In the genomic region with DNA sequence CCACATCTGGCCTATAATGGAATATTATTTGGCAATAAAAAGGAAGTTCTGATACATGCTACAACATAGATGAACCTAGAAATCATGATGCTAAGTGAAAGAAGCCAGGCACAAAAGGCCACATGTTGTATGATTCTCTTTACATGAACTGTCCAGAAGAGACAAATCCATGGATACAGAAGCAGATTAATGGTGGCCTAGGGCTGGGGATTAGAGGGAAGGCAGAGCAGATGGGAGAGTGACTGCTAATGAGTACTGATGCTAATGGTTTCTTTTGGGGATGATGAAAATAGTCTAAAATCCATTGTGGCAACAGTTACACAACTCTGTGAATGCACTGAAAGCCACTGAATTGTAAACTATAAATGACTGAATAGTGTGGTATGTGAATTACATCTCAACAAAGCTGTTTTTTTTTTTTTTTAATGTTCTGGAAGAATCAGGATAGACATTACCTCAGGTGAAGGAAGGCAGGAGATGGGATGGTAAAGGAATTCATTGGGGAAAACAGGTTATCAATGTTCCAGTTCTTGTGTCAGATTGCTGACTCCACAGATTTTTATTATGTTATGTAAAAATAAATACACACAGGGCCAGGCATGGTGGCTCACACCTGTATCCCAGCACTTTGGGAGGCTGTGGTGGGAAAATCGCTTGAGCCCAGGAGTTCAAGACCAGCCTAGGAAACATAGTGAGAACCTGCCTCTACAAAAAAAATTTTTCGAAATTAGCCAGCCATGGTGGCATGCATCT, we compare ENCODE assay signal across 28 cellular contexts. TPM values are rescaled to one million over a fixed set of nuclear protein-coding genes. Genes with fewer than 3 reads are reported as not detected.
DNase-seq lines count a peak whose midpoint lies in the region; ATAC-seq, FAIRE-seq and TF ChIP-seq lines count a peak whose summit lies in the region.
"Had no signal": no experiment of that assay in that cellular context is flagged by ENCODE, and none has a peak within 500 bp of the region (broad histone marks: within the 10 kb centered on the region; RNA-seq: fewer than 3 reads in every experiment).

No MANE protein-coding gene starts in this region.

- no peak for TF ChIP-seq POLR2A in A549 (IDR thresholded peaks at IDR 0.05; ENCODE audit: low read length)

- DNase-seq in A549 (ENCODE audit: low read depth in 1 of 2, low spot score in 1 of 2) (no peak), EH (ENCODE audit: low read depth) (peak; percentile 76), T-helper 17 cell (no peak), fibroblast of villous mesenchyme (ENCODE audit: low read depth) (peak; percentile 76), DMS 273 (lab: John Stamatoyannopoulos, UW; ENCODE audit: unreplicated experiment) (no peak), globus pallidus (ENCODE audit: low spot score) (no peak)
- DNase-seq in naive thymus-derived CD4-positive, alpha-beta T cell: no peak
- DNase-seq: activated CD4-positive, alpha-beta T cell treated with anti-CD3 and anti-CD28 coated beads for 1 hour; activated CD8-positive, alpha-beta T cell treated with anti-CD3 and anti-CD28 coated beads, Interleukin-2, amount 10 ng/mL, durations not matched to agents 7 days and 5 days; activated effector memory CD4-positive, alpha-beta T cell treated with Interleukin-2 at 50 U/mL for 16 hours; activated naive CD8-positive, alpha-beta T cell treated with anti-CD3 and anti-CD28 coated beads for 36 hours; activated T-cell treated with anti-CD3 and anti-CD28 coated beads for 4 hours; effector CD4-positive, alpha-beta T cell; erythroblast; kidney glomerular epithelial cell; NCI-H510A treated with DMSO at 0.1 percent for 48 hours; SJCRH30 had no signal

- CTCF ChIA-PET in A549 (lab: Yijun Ruan, JAX): interaction anchor here (0.8 kb wide), 2 partner anchors 14 to 38 kb away, joined by 3 to 4 read pairs; no protein-coding TSS in a partner anchor
- CTCF ChIA-PET in naive thymus-derived CD4-positive, alpha-beta T cell (lab: Charles Lee): no interaction called here

- FAIRE-seq in A549 (lab: Jason Lieb, UNC): peak; percentile 93
- FAIRE-seq: A204.1, RCC 7860, TTC549 had no signal

- ATAC-seq in A549 (no peak), T-helper 17 cell (no peak), HG02642 (IDR thresholded peaks at IDR 0.05; ENCODE audit: poor library complexity, unreplicated experiment) (no peak)
- no peak for ATAC-seq in naive thymus-derived CD4-positive, alpha-beta T cell
- ATAC-seq: activated CD8-positive, alpha-beta T cell treated with anti-CD3 and anti-CD28 coated beads, Interleukin-2, amount 10 ng/mL, durations not matched to agents 7 days and 5 days had no signal

- H3K9me3 ChIP-seq in A549 (no peaks in the 10 kb centered on the region), T-helper 17 cell (ENCODE audit: control insufficient read depth, low read length, poor library complexity, severe bottlenecking) (no peaks in the 10 kb centered on the region)
- H3K9me3 ChIP-seq in naive thymus-derived CD4-positive, alpha-beta T cell (ENCODE audit: control insufficient read depth in 2 of 3, low read length in 3 of 3): no peaks in the 10 kb centered on the region
- H3K9me3 ChIP-seq: SJCRH30 had no signal

- no peak overlapping the region for H3K27ac ChIP-seq in A549
- no peak overlapping the region for H3K27ac ChIP-seq in naive thymus-derived CD4-positive, alpha-beta T cell (ENCODE audit: low read depth, low read length)
- H3K27ac ChIP-seq: KMS-11, SJCRH30 had no signal

- POLR2A ChIA-PET in A549 (lab: Yijun Ruan, JAX): no interaction called here
- POLR2A ChIA-PET in naive thymus-derived CD4-positive, alpha-beta T cell (lab: Charles Lee): no interaction called here

- H3K36me3 ChIP-seq in naive thymus-derived CD4-positive, alpha-beta T cell (ENCODE audit: control insufficient read depth in 2 of 3, insufficient read depth in 3 of 3, low read length in 3 of 3): no peaks in the 10 kb centered on the region
- H3K36me3 ChIP-seq: SJCRH30 had no signal

- H3K4me2 ChIP-seq in A549: no peak overlapping the region
- H3K4me2 ChIP-seq: KMS-11 had no signal

- TF ChIP-seq RAD21 in A549 (conservative IDR thresholded peaks at IDR 0.05 in 1 of 2, IDR thresholded peaks at IDR 0.05 in 1 of 2): no peak

- no peaks in the 10 kb centered on the region for H3K27me3 ChIP-seq in naive thymus-derived CD4-positive, alpha-beta T cell (ENCODE audit: control insufficient read depth in 2 of 2, insufficient read depth in 2 of 2, low read length in 2 of 2)
- H3K27me3 ChIP-seq: SJCRH30 had no signal

- H3K27ac Mint-ChIP-seq in T-helper 17 cell: peak overlapping the region; percentile 67
- no peak overlapping the region for H3K27ac Mint-ChIP-seq in naive thymus-derived CD4-positive, alpha-beta T cell
- H3K27ac Mint-ChIP-seq: activated CD8-positive, alpha-beta T cell treated with anti-CD3 and anti-CD28 coated beads, Interleukin-2, amount 10 ng/mL, durations not matched to agents 7 days and 5 days; activated naive CD8-positive, alpha-beta T cell treated with anti-CD3 and anti-CD28 coated beads for 36 hours; CD14-positive monocyte; type B pancreatic cell had no signal

- no peak overlapping the region for H3K4me3 ChIP-seq in A549
- H3K4me3 ChIP-seq in fibroblast of villous mesenchyme (ENCODE audit: low read depth, low read length): no peak overlapping the region
- H3K4me3 ChIP-seq in naive thymus-derived CD4-positive, alpha-beta T cell (ENCODE audit: low read length): no peak overlapping the region
- H3K4me3 ChIP-seq: lung, SJCRH30 had no signal

- H3K27me3 Mint-ChIP-seq in T-helper 17 cell: peaks cover 4% of the 10 kb centered on the region
- H3K27me3 Mint-ChIP-seq in naive thymus-derived CD4-positive, alpha-beta T cell: peaks cover 0 to 5% (median 0%) of the 10 kb centered on the region in 5 donors
- H3K27me3 Mint-ChIP-seq: activated naive CD8-positive, alpha-beta T cell treated with anti-CD3 and anti-CD28 coated beads for 36 hours; type B pancreatic cell had no signal

- peaks cover 4% of the 10 kb centered on the region for H3K36me3 Mint-ChIP-seq in T-helper 17 cell (ENCODE audit: low read depth)
- no peaks in the 10 kb centered on the region for H3K36me3 Mint-ChIP-seq in naive thymus-derived CD4-positive, alpha-beta T cell
- H3K36me3 Mint-ChIP-seq: CD14-positive monocyte had no signal

- TF ChIP-seq EP300 in A549 (IDR thresholded peaks at IDR 0.05): no peak

- 81% methylated on average over 2 of the region's 2 CpGs for WGBS in A549 (ENCODE audit: missing lambda C conversion rate)

- H3K4me1 Mint-ChIP-seq in T-helper 17 cell: no peaks in the 10 kb centered on the region
- peaks cover 0 to 4% (median 3%) of the 10 kb centered on the region in 7 donors for H3K4me1 Mint-ChIP-seq in naive thymus-derived CD4-positive, alpha-beta T cell
- H3K4me1 Mint-ChIP-seq: activated naive CD8-positive, alpha-beta T cell treated with anti-CD3 and anti-CD28 coated beads for 36 hours had no signal

- intact Hi-C loops in naive thymus-derived CD4-positive, alpha-beta T cell (cut with micrococcal nuclease): no loop called here

- no peak for TF ChIP-seq CTCF in A549 (IDR thresholded peaks at IDR 0.05)
- TF ChIP-seq CTCF in fibroblast of villous mesenchyme (IDR thresholded peaks at IDR 0.05; ENCODE audit: insufficient read depth, low read depth, low read length): no peak

- H3K4me3 Mint-ChIP-seq in T-helper 17 cell: no peak overlapping the region
- H3K4me3 Mint-ChIP-seq in naive thymus-derived CD4-positive, alpha-beta T cell: no peak overlapping the region
- H3K4me3 Mint-ChIP-seq: activated CD8-positive, alpha-beta T cell treated with anti-CD3 and anti-CD28 coated beads, Interleukin-2, amount 10 ng/mL, durations not matched to agents 7 days and 5 days; activated naive CD8-positive, alpha-beta T cell treated with anti-CD3 and anti-CD28 coated beads for 36 hours; CD14-positive monocyte; type B pancreatic cell had no signal

- peaks cover 6% of the 10 kb centered on the region for H3K4me1 ChIP-seq in A549
- H3K4me1 ChIP-seq in naive thymus-derived CD4-positive, alpha-beta T cell (ENCODE audit: control insufficient read depth in 2 of 2, insufficient read depth in 2 of 2, low read length in 2 of 2): no peaks in the 10 kb centered on the region
- H3K4me1 ChIP-seq: SJCRH30 had no signal

- H3K9me3 Mint-ChIP-seq in naive thymus-derived CD4-positive, alpha-beta T cell: no peaks in the 10 kb centered on the region
- H3K9me3 Mint-ChIP-seq: activated naive CD8-positive, alpha-beta T cell treated with anti-CD3 and anti-CD28 coated beads for 36 hours; CD14-positive monocyte; type B pancreatic cell had no signal

RNA-seq across cellular contexts. Expression of gene SOX12, which starts 8.9 kb away (rescaled TPM):
- polyA plus RNA-seq in A549 (2011; rRNA removed): 7.0 and 7.5 TPM in 2 replicates
- polyA plus RNA-seq in A549 (2012; cell fraction: cytosol; rRNA removed): 16.0 and 19.5 TPM in 2 replicates
- polyA plus RNA-seq in A549 (2012; cell fraction: nucleus; rRNA removed): 39.6 and 40.2 TPM in 2 replicates
- 24.6 to 32.8 TPM (median 29.2 TPM) in 3 replicates for polyA plus RNA-seq in A549 (2017; fragmentation: RNase III; extraction: RNeasy Plus Mini Kit Qiagen cat#74134 plus additional on column Dnase treatment)
- 6.1 and 6.6 TPM in 2 replicates for polyA minus RNA-seq in A549 (2011; rRNA and poly(A)+ RNA removed)
- total RNA-seq in T-helper 17 cell: 1 to 10 TPM; 5.2 to 8.3 TPM
- 6.0 and 6.8 TPM in 2 replicates for total RNA-seq in fibroblast of villous mesenchyme
- total RNA-seq in naive thymus-derived CD4-positive, alpha-beta T cell: 10 to 100 TPM in 3 of 5 experiments, 1 to 10 TPM in 2; 4.6 to 15.1 (median 12.3) TPM
- 1 to 10 TPM in 1 of 2 donors, under 1 TPM in 1; 0.89 to 1.3 TPM for polyA plus RNA-seq in naive thymus-derived CD4-positive, alpha-beta T cell

RNA-seq across cellular contexts. Expression of gene ZCCHC3, which starts 19.1 kb away (rescaled TPM):
- 17.4 and 19.8 TPM in 2 replicates for polyA plus RNA-seq in A549 (2011; rRNA removed)
- 15.1 and 18.7 TPM in 2 replicates for polyA plus RNA-seq in A549 (2012; cell fraction: cytosol; rRNA removed)
- 14.0 and 15.4 TPM in 2 replicates for polyA plus RNA-seq in A549 (2012; cell fraction: nucleus; rRNA removed)
- polyA plus RNA-seq in A549 (2017; fragmentation: RNase III; extraction: RNeasy Plus Mini Kit Qiagen cat#74134 plus additional on column Dnase treatment): 16.3 to 17.7 TPM (median 17.3 TPM) in 3 replicates
- 15.2 and 16.3 TPM in 2 replicates for polyA minus RNA-seq in A549 (2011; rRNA and poly(A)+ RNA removed)
- total RNA-seq in T-helper 17 cell: 10 to 100 TPM; 15.6 to 18.9 TPM
- 10.6 and 11.2 TPM in 2 replicates for total RNA-seq in fibroblast of villous mesenchyme
- 10 to 100 TPM; 14.6 to 31.9 (median 27.1) TPM for total RNA-seq in naive thymus-derived CD4-positive, alpha-beta T cell
- 10 to 100 TPM in 1 of 2 donors, 1 to 10 TPM in 1; 5.6 to 15.3 TPM for polyA plus RNA-seq in naive thymus-derived CD4-positive, alpha-beta T cell

RNA-seq across cellular contexts. Expression of gene C20orf96, which starts 25.9 kb away (rescaled TPM):
- polyA plus RNA-seq in A549 (2011; rRNA removed): 23.2 and 23.9 TPM in 2 replicates
- 15.2 and 16.1 TPM in 2 replicates for polyA plus RNA-seq in A549 (2012; cell fraction: cytosol; rRNA removed)
- polyA plus RNA-seq in A549 (2012; cell fraction: nucleus; rRNA removed): 19.9 and 20.0 TPM in 2 replicates
- 16.5 to 20.9 TPM (median 20.5 TPM) in 3 replicates for polyA plus RNA-seq in A549 (2017; fragmentation: RNase III; extraction: RNeasy Plus Mini Kit Qiagen cat#74134 plus additional on column Dnase treatment)
- polyA minus RNA-seq in A549 (2011; rRNA and poly(A)+ RNA removed): 13.3 and 14.9 TPM in 2 replicates
- 1 to 10 TPM; 2.4 to 2.7 TPM for total RNA-seq in T-helper 17 cell
- total RNA-seq in fibroblast of villous mesenchyme: 1.3 and 1.9 TPM in 2 replicates
- total RNA-seq in naive thymus-derived CD4-positive, alpha-beta T cell: 1 to 10 TPM; 3.4 to 5.7 (median 4.8) TPM
- polyA plus RNA-seq in naive thymus-derived CD4-positive, alpha-beta T cell: 1 to 10 TPM in 1 of 2 donors, under 1 TPM in 1; 0.86 to 1.1 TPM

RNA-seq across cellular contexts. Expression of gene NRSN2, which starts 30.4 kb away (rescaled TPM):
- 40.5 and 47.5 TPM in 2 replicates for polyA plus RNA-seq in A549 (2011; rRNA removed)
- polyA plus RNA-seq in A549 (2012; cell fraction: cytosol; rRNA removed): 103 and 115 TPM in 2 replicates
- 84.2 and 135 TPM in 2 replicates for polyA plus RNA-seq in A549 (2012; cell fraction: nucleus; rRNA removed)
- 59.6 to 74.8 TPM (median 74.3 TPM) in 3 replicates for polyA plus RNA-seq in A549 (2017; fragmentation: RNase III; extraction: RNeasy Plus Mini Kit Qiagen cat#74134 plus additional on column Dnase treatment)
- polyA minus RNA-seq in A549 (2011; rRNA and poly(A)+ RNA removed): 36.5 and 42.2 TPM in 2 replicates
- total RNA-seq in T-helper 17 cell: under 1 TPM; 0.62 to 0.89 TPM
- total RNA-seq in fibroblast of villous mesenchyme: 53.5 and 73.1 TPM in 2 replicates
- total RNA-seq in naive thymus-derived CD4-positive, alpha-beta T cell: 1 to 10 TPM in 3 of 5 experiments, under 1 TPM in 2; 0.24 to 2.1 (median 1.3) TPM
- polyA plus RNA-seq in naive thymus-derived CD4-positive, alpha-beta T cell: 1 to 10 TPM; 1.3 to 1.8 TPM

RNA-seq across cellular contexts. Expression of gene DEFB132, which starts 59.0 kb away (rescaled TPM):
- not detected in 2 replicates for polyA plus RNA-seq in A549 (2011; rRNA removed)
- not detected in 2 replicates for polyA plus RNA-seq in A549 (2012; cell fraction: cytosol; rRNA removed)
- not detected in 2 replicates for polyA plus RNA-seq in A549 (2012; cell fraction: nucleus; rRNA removed)
- polyA plus RNA-seq in A549 (2017; fragmentation: RNase III; extraction: RNeasy Plus Mini Kit Qiagen cat#74134 plus additional on column Dnase treatment): not detected in 3 replicates
- not detected in 2 replicates for polyA minus RNA-seq in A549 (2011; rRNA and poly(A)+ RNA removed)
- total RNA-seq in T-helper 17 cell: not detected
- not detected in 2 replicates for total RNA-seq in fibroblast of villous mesenchyme
- total RNA-seq in naive thymus-derived CD4-positive, alpha-beta T cell: not detected
- not detected for polyA plus RNA-seq in naive thymus-derived CD4-positive, alpha-beta T cell
- total RNA-seq: activated CD8-positive, alpha-beta T cell treated with anti-CD3 and anti-CD28 coated beads, Interleukin-2, amount 10 ng/mL, durations not matched to agents 7 days and 5 days; activated naive CD8-positive, alpha-beta T cell treated with anti-CD3 and anti-CD28 coated beads for 36 hours; chondrocyte; HT1080; lung; posterior vena cava; SJCRH30 had no signal
- polyA plus RNA-seq: CD14-positive monocyte, lung had no signal

Comparison
In these comparisons a context has a peak if more than half of its experiments do, and no peak if none do; other contexts are left out.
1. DNase-seq: peak in EH (single experiment) and fibroblast of villous mesenchyme (single experiment); none in A549 (0 of 2), T-helper 17 cell (0 of 3), DMS 273 (single experiment), globus pallidus (single experiment) and naive thymus-derived CD4-positive, alpha-beta T cell (0 of 9).